In genomic region chrX:40406330-40406859, GRCh38 we compare ENCODE assay signal across 17 cellular contexts.
DNase-seq lines count a peak whose midpoint lies in the region; ATAC-seq and TF ChIP-seq lines count a peak whose summit lies in the region.
"Had no signal": no experiment of that assay in that cellular context is flagged by ENCODE, and none has a peak within 500 bp of the region (broad histone marks: within the 10 kb centered on the region; RNA-seq: fewer than 3 reads in every experiment).

No MANE protein-coding gene starts in this region.

- H3K4me1 ChIP-seq in ovary (ENCODE audit: insufficient read depth): no peaks in the 10 kb centered on the region
- H3K4me1 ChIP-seq: foreskin keratinocyte had no signal

- H3K4me1 Mint-ChIP-seq in CD14-positive monocyte: peaks cover 26% of the 10 kb centered on the region
- H3K4me1 Mint-ChIP-seq: immature natural killer cell had no signal

- H3K9me3 Mint-ChIP-seq in CD14-positive monocyte: peaks cover 6 to 19% (median 10%) of the 10 kb centered on the region in 7 donors
- H3K9me3 Mint-ChIP-seq: HFFc6, immature natural killer cell had no signal

- TF ChIP-seq CTCF in CD14-positive monocyte (IDR thresholded peaks at IDR 0.05) (no peak), ovary (IDR thresholded peaks at IDR 0.05) (no peak)

- TF ChIP-seq POLR2A in ovary (IDR thresholded peaks at IDR 0.05): no peak

- DNase-seq in CD14-positive monocyte (ENCODE audit: low spot score) (no peak), NCI-H524 treated with DMSO at 0.1 percent for 48 hours (lab: John Stamatoyannopoulos, UW) (peak; percentile 51), medulla oblongata (ENCODE audit: extremely low spot score) (peak; percentile 45), iPS-NIHi7 (ENCODE audit: extremely low spot score) (no peak), ovary (no peak), NCI-H2029 treated with DMSO at 0.1 percent for 48 hours (lab: John Stamatoyannopoulos, UW) (no peak)
- DNase-seq: activated CD8-positive, alpha-beta memory T cell treated with anti-CD3 and anti-CD28 coated beads for 24 hours; body of pancreas; DND-41; foreskin keratinocyte; HFFc6; immature natural killer cell; NCI-H1105 treated with DMSO at 0.1 percent for 48 hours; NCI-H526 had no signal

- H3K36me3 Mint-ChIP-seq in CD14-positive monocyte: peaks cover 0 to 1% of the 10 kb centered on the region in 2 donors
- H3K36me3 Mint-ChIP-seq: immature natural killer cell had no signal

- no peaks in the 10 kb centered on the region for H3K36me3 ChIP-seq in ovary
- H3K36me3 ChIP-seq: tibial nerve had no signal

- peaks cover 0 to 13% (median 0%) of the 10 kb centered on the region in 3 donors for H3K27me3 Mint-ChIP-seq in CD14-positive monocyte (ENCODE audit: low read depth in 3 of 3)

- H3K4me3 Mint-ChIP-seq in CD14-positive monocyte: no peak overlapping the region
- H3K4me3 Mint-ChIP-seq: HFFc6, immature natural killer cell had no signal

- H3K27me3 ChIP-seq in ovary: no peaks in the 10 kb centered on the region
- H3K27me3 ChIP-seq: body of pancreas, foreskin keratinocyte, tibial nerve had no signal

- H3K9me3 ChIP-seq in ovary: no peaks in the 10 kb centered on the region
- H3K9me3 ChIP-seq: body of pancreas, tibial nerve had no signal

- intact Hi-C loops in CD14-positive monocyte (cut with micrococcal nuclease) (no loop called here), ovary (cut with DNase I) (no loop called here)

- no peak overlapping the region for H3K4me3 ChIP-seq in ovary
- H3K4me3 ChIP-seq: body of pancreas, tibial nerve had no signal

- peak; percentile 53 for ATAC-seq in GM19463 (IDR thresholded peaks at IDR 0.05; ENCODE audit: unreplicated experiment)
- no peak for ATAC-seq in GM21360 (IDR thresholded peaks at IDR 0.05; ENCODE audit: unreplicated experiment)
- ATAC-seq: body of pancreas, foreskin keratinocyte had no signal

- WGBS in ovary, 3 donors: 53 to 62% (median 59%) methylated on average over 4 of the region's 4 CpGs

- no peak overlapping the region for H3K27ac ChIP-seq in ovary
- H3K27ac ChIP-seq: body of pancreas, foreskin keratinocyte, tibial nerve had no signal

- peak overlapping the region; percentile 65 to 92 (median 82) for H3K27ac Mint-ChIP-seq in CD14-positive monocyte
- H3K27ac Mint-ChIP-seq: HFFc6, immature natural killer cell had no signal

- TF ChIP-seq EP300 in ovary (IDR thresholded peaks at IDR 0.05): no peak

Comparison
In these comparisons a context has a peak if more than half of its experiments do, and no peak if none do; other contexts are left out.
1. DNase-seq: peak in NCI-H524 treated with DMSO at 0.1 percent for 48 hours (single experiment) and medulla oblongata (single experiment); none in CD14-positive monocyte (single experiment), iPS-NIHi7 (single experiment), ovary (0 of 5) and NCI-H2029 treated with DMSO at 0.1 percent for 48 hours (single experiment).